In genomic region chr20:35226126-35226774, GRCh38 we compare ENCODE assay signal across 10 cellular contexts. TPM values are rescaled to one million over a fixed set of nuclear protein-coding genes. Genes with fewer than 3 reads are reported as not detected.
DNase-seq lines count a peak whose midpoint lies in the region; ATAC-seq and TF ChIP-seq lines count a peak whose summit lies in the region.
"Had no signal": no experiment of that assay in that cellular context is flagged by ENCODE, and none has a peak within 500 bp of the region (broad histone marks: within the 10 kb centered on the region; RNA-seq: fewer than 3 reads in every experiment).

TSS of gene MMP24 (plus strand) at chr20:35226690. CDS start at chr20:35226739, 49 bp downstream.

- H3K36me3 ChIP-seq in iPS-15b (ENCODE audit: control insufficient read depth, insufficient read depth, low read length) = no peaks in the 10 kb centered on the region

- peaks cover 16% of the 10 kb centered on the region for H3K4me1 ChIP-seq in iPS-15b (ENCODE audit: control insufficient read depth, insufficient read depth, low read length)
- H3K4me1 ChIP-seq: foreskin keratinocyte had no signal

- peaks cover 5% of the 10 kb centered on the region for H3K9me3 ChIP-seq in iPS-15b (ENCODE audit: control insufficient read depth, insufficient read depth, low read length)

- H3K9me3 Mint-ChIP-seq in activated CD4-positive, alpha-beta T cell treated with anti-CD3 and anti-CD28 coated beads for 36 hours (ENCODE audit: low read depth) = no peaks in the 10 kb centered on the region
- H3K9me3 Mint-ChIP-seq in stimulated activated memory B cell treated with anti-CD40 and anti-IgM and Interleukin-4, amounts not matched to agents 10 μg/mL and 1 μg/mL and 100 μg/mL, for 72 hours = no peaks in the 10 kb centered on the region

- DNase-seq in activated CD4-positive, alpha-beta T cell treated with anti-CD3 and anti-CD28 coated beads for 36 hours = no peak
- DNase-seq in activated CD4-positive, alpha-beta T cell treated with anti-CD3 and anti-CD28 coated beads, Interleukin-2, amount 50 U/mL, for 1 hour = no peak
- no peak for DNase-seq in GM10248 (ENCODE audit: extremely low spot score)
- DNase-seq in AML-193 (lab: John Stamatoyannopoulos, UW) = no peak
- DNase-seq: foreskin keratinocyte had no signal

- no peaks in the 10 kb centered on the region for H3K27me3 ChIP-seq in iPS-15b (ENCODE audit: control insufficient read depth, insufficient read depth, low read length)

- H3K9ac ChIP-seq in iPS-15b (ENCODE audit: low read depth, low read length) = peak within 1 kb of the TSS; percentile 70

- TF ChIP-seq CTCF in WI38 (IDR thresholded peaks at IDR 0.05; ENCODE audit: low read depth, low read length) (no peak), GM10248 (IDR thresholded peaks at IDR 0.05; ENCODE audit: control extremely low read depth, extremely low read depth, low read depth, missing control alignments) (no peak)

- POLR2A ChIA-PET in activated CD4-positive, alpha-beta T cell treated with anti-CD3 and anti-CD28 coated beads for 36 hours (lab: Charles Lee) = interaction anchor here (0.5 kb wide), 1 partner anchor 859 kb away, joined by 5 read pairs; no protein-coding TSS in a partner anchor
- POLR2A ChIA-PET in GM10248 (lab: Yijun Ruan, JAX) = no interaction called here

- H3K4me3 Mint-ChIP-seq in activated CD4-positive, alpha-beta T cell treated with anti-CD3 and anti-CD28 coated beads for 36 hours = peak within 1 kb of the TSS; percentile 55
- peak within 1 kb of the TSS; percentile 50 for H3K4me3 Mint-ChIP-seq in stimulated activated memory B cell treated with anti-CD40 and anti-IgM and Interleukin-4, amounts not matched to agents 10 μg/mL and 1 μg/mL and 100 μg/mL, for 72 hours

- no peak within 1 kb of the TSS for H3K27ac Mint-ChIP-seq in activated CD4-positive, alpha-beta T cell treated with anti-CD3 and anti-CD28 coated beads for 36 hours
- H3K27ac Mint-ChIP-seq in stimulated activated memory B cell treated with anti-CD40 and anti-IgM and Interleukin-4, amounts not matched to agents 10 μg/mL and 1 μg/mL and 100 μg/mL, for 72 hours = no peak within 1 kb of the TSS

- intact Hi-C loops in activated CD4-positive, alpha-beta T cell treated with anti-CD3 and anti-CD28 coated beads for 36 hours (cut with DNase I, micrococcal nuclease) = no loop called here

- H3K4me3 ChIP-seq in WI38 (ENCODE audit: low read depth, low read length) (0 out of 2 replicates have a peak within 1 kb of the TSS, but pooled peaks have one; percentile 22), iPS-15b (ENCODE audit: low read depth, low read length) (peak within 1 kb of the TSS; percentile 72)
- H3K4me3 ChIP-seq: SK-N-MC had no signal

- peaks cover 6% of the 10 kb centered on the region for H3K4me1 Mint-ChIP-seq in activated CD4-positive, alpha-beta T cell treated with anti-CD3 and anti-CD28 coated beads for 36 hours
- peaks cover 11% of the 10 kb centered on the region for H3K4me1 Mint-ChIP-seq in stimulated activated memory B cell treated with anti-CD40 and anti-IgM and Interleukin-4, amounts not matched to agents 10 μg/mL and 1 μg/mL and 100 μg/mL, for 72 hours

- H3K36me3 Mint-ChIP-seq in activated CD4-positive, alpha-beta T cell treated with anti-CD3 and anti-CD28 coated beads for 36 hours (ENCODE audit: low read depth) = peaks cover 10% of the 10 kb centered on the region
- peaks cover 29% of the 10 kb centered on the region for H3K36me3 Mint-ChIP-seq in stimulated activated memory B cell treated with anti-CD40 and anti-IgM and Interleukin-4, amounts not matched to agents 10 μg/mL and 1 μg/mL and 100 μg/mL, for 72 hours

- H3K27me3 Mint-ChIP-seq in activated CD4-positive, alpha-beta T cell treated with anti-CD3 and anti-CD28 coated beads for 36 hours = peaks cover 32% of the 10 kb centered on the region
- peaks cover 45% of the 10 kb centered on the region for H3K27me3 Mint-ChIP-seq in stimulated activated memory B cell treated with anti-CD40 and anti-IgM and Interleukin-4, amounts not matched to agents 10 μg/mL and 1 μg/mL and 100 μg/mL, for 72 hours

- ATAC-seq in activated CD4-positive, alpha-beta T cell treated with anti-CD3 and anti-CD28 coated beads for 36 hours = no peak
- peak; percentile 24 for ATAC-seq in stimulated activated memory B cell treated with anti-CD40 and anti-IgM and Interleukin-4, amounts not matched to agents 10 μg/mL and 1 μg/mL and 100 μg/mL, for 72 hours
- no peak for ATAC-seq in GM19035 (IDR thresholded peaks at IDR 0.05; ENCODE audit: unreplicated experiment)

- CTCF ChIA-PET in activated CD4-positive, alpha-beta T cell treated with anti-CD3 and anti-CD28 coated beads for 36 hours (lab: Charles Lee) = interaction anchor here (1.2 kb wide), 1 partner anchor 17 kb away, joined by 5 read pairs; no protein-coding TSS in a partner anchor
- CTCF ChIA-PET in GM10248 (lab: Yijun Ruan, JAX) = no interaction called here

RNA-seq across cellular contexts. Expression of gene MMP24, which starts in this region (rescaled TPM):
- not detected for total RNA-seq in activated CD4-positive, alpha-beta T cell treated with anti-CD3 and anti-CD28 coated beads for 36 hours
